23 cellular contexts compared by ENCODE assay signal in genomic region chr4:139668036-139668435, GRCh38. TPM values are rescaled to one million over a fixed set of nuclear protein-coding genes. Genes with fewer than 3 reads are reported as not detected.
DNase-seq lines count a peak whose midpoint lies in the region; ATAC-seq, FAIRE-seq and TF ChIP-seq lines count a peak whose summit lies in the region.
"Had no signal": no experiment of that assay in that cellular context is flagged by ENCODE, and none has a peak within 500 bp of the region (broad histone marks: within the 10 kb centered on the region; RNA-seq: fewer than 3 reads in every experiment).

No MANE protein-coding gene starts in this region.

- H2AFZ ChIP-seq in GM12878 (ENCODE audit: control insufficient read depth, low read depth, low read length), result no peak overlapping the region

- no peaks in the 10 kb centered on the region for H3K36me3 Mint-ChIP-seq in stimulated activated effector memory CD8-positive, alpha-beta T cell treated with anti-CD3 and anti-CD28 coated beads, Interleukin-12 subunit alpha, Interleukin-12 subunit beta, amount 100 ng/mL, for 72 hours
- H3K36me3 Mint-ChIP-seq: activated naive CD8-positive, alpha-beta T cell had no signal

- H3K79me2 ChIP-seq in GM12878 (ENCODE audit: control insufficient read depth, insufficient read depth, low read length), result peaks cover 14% of the 10 kb centered on the region

- no peak for ATAC-seq in right cardiac atrium
- no peak for ATAC-seq in GM12878
- ATAC-seq in stimulated activated effector memory CD8-positive, alpha-beta T cell treated with anti-CD3 and anti-CD28 coated beads, Interleukin-12 subunit alpha, Interleukin-12 subunit beta, amount 100 ng/mL, for 72 hours, result no peak
- ATAC-seq: left lobe of liver had no signal

- 0 out of 2 replicates have a peak overlapping the region, but pooled peaks have one; percentile 3 for H3K4me2 ChIP-seq in GM12878 (ENCODE audit: control insufficient read depth, insufficient read depth)

- in situ Hi-C loops in GM12878 (cut with MboI), result no loop called here

- intact Hi-C loops in right cardiac atrium (cut with DNase I), result no loop called here
- intact Hi-C loops in GM12878 (cut with micrococcal nuclease; ENCODE audit: unreplicated experiment), result no loop called here

- no peak for TF ChIP-seq EP300 in GM12878 (IDR thresholded peaks at IDR 0.05; ENCODE audit: borderline replicate concordance in 1 of 2, control insufficient read depth in 1 of 2, low read depth in 2 of 2, low read length in 2 of 2)

- H3K27me3 ChIP-seq in cardiac muscle cell (no peaks in the 10 kb centered on the region), right cardiac atrium (ENCODE audit: control insufficient read depth, insufficient read depth) (no peaks in the 10 kb centered on the region), GM12878 (replicated peaks in 1 of 2; ENCODE audit: control insufficient read depth in 2 of 2, insufficient read depth in 2 of 2, low read length in 1 of 2) (no peaks in the 10 kb centered on the region), mucosa of rectum (ENCODE audit: control insufficient read depth in 2 of 2, insufficient read depth in 2 of 2, low read length in 2 of 2) (no peaks in the 10 kb centered on the region), WERI-Rb-1 (ENCODE audit: insufficient read depth, low read depth, severe bottlenecking) (no peaks in the 10 kb centered on the region)

- no peak overlapping the region for H3K9ac ChIP-seq in GM12878 (ENCODE audit: control insufficient read depth, insufficient read depth, low read length)
- H3K9ac ChIP-seq in mucosa of rectum (ENCODE audit: low read depth in 1 of 2, low read length in 2 of 2), result peak overlapping the region in 1 of 2 donors; percentile 39

- TF ChIP-seq RAD21 in GM12878 (IDR thresholded peaks at IDR 0.05; ENCODE audit: insufficient read depth, low read depth, low read length), result no peak

- RAD21 ChIA-PET in GM12878 (lab: Charles Lee; ENCODE audit: unreplicated experiment), result no interaction called here

- TF ChIP-seq CTCF in cardiac muscle cell (IDR thresholded peaks at IDR 0.05; ENCODE audit: low read depth, low read length), result no peak
- TF ChIP-seq CTCF in GM12878 (IDR thresholded peaks at IDR 0.05 in 2 of 3, conservative IDR thresholded peaks at IDR 0.05 in 1 of 3; ENCODE audit: control insufficient read depth in 2 of 3, extremely low read depth in 1 of 3, insufficient read depth in 1 of 3, low read depth in 3 of 3, low read length in 3 of 3), result no peak
- no peak for TF ChIP-seq CTCF in WERI-Rb-1 (IDR thresholded peaks at IDR 0.05; ENCODE audit: low read depth, low read length)

- CTCF ChIA-PET in GM12878 (lab: Yijun Ruan, JAX), result interaction anchor here (4.5 kb wide), 1 partner anchor 12 kb away, joined by 30 read pairs; no protein-coding TSS in a partner anchor

- peak overlapping the region; percentile 1 for H3K27ac Mint-ChIP-seq in stimulated activated effector memory CD8-positive, alpha-beta T cell treated with anti-CD3 and anti-CD28 coated beads, Interleukin-12 subunit alpha, Interleukin-12 subunit beta, amount 100 ng/mL, for 72 hours

- H3K4me3 ChIP-seq in cardiac muscle cell (no peak overlapping the region), right cardiac atrium (ENCODE audit: low read length) (no peak overlapping the region), GM12878 (no peak overlapping the region), mucosa of rectum (ENCODE audit: low read length in 2 of 2) (peak overlapping the region; percentile 74 to 97), WERI-Rb-1 (ENCODE audit: low read depth, low read length) (no peak overlapping the region)

- H3K27ac ChIP-seq in cardiac muscle cell (peak overlapping the region; percentile 99), right cardiac atrium (ENCODE audit: low read length) (no peak overlapping the region), GM12878 (ENCODE audit: control insufficient read depth, insufficient read depth) (no peak overlapping the region), mucosa of rectum (ENCODE audit: low read depth in 2 of 2, low read length in 2 of 2) (peak overlapping the region; percentile 88 to 94), WERI-Rb-1 (no peak overlapping the region)

- TF ChIP-seq POLR2A in GM12878 (IDR thresholded peaks at IDR 0.05; ENCODE audit: low read depth, low read length), result no peak
- TF ChIP-seq POLR2A in GM12891 (IDR thresholded peaks at IDR 0.05; ENCODE audit: low read depth, low read length), result no peak

- WGBS in right cardiac atrium, result 71% methylated on average over 2 of the region's 2 CpGs
- 44% methylated on average over 2 of the region's 2 CpGs for WGBS in GM12878 (ENCODE audit: insufficient coverage, insufficient replicate concordance, low lambda C conversion rate, missing lambda C conversion rate)

- FAIRE-seq in GM12878 (lab: Jason Lieb, UNC) (no peak), GM12891 (lab: Jason Lieb, UNC) (no peak)
- FAIRE-seq: HTR-8/SVneo had no signal

- SMC1A ChIA-PET in GM12878 (lab: Charles Lee; ENCODE audit: uncharacterized antibody, unreplicated experiment), result no interaction called here

- no peak overlapping the region for H3K4me3 Mint-ChIP-seq in stimulated activated effector memory CD8-positive, alpha-beta T cell treated with anti-CD3 and anti-CD28 coated beads, Interleukin-12 subunit alpha, Interleukin-12 subunit beta, amount 100 ng/mL, for 72 hours
- H3K4me3 Mint-ChIP-seq: activated naive CD8-positive, alpha-beta T cell; central memory CD8-positive, alpha-beta T cell had no signal

- H3K4me1 Mint-ChIP-seq in stimulated activated effector memory CD8-positive, alpha-beta T cell treated with anti-CD3 and anti-CD28 coated beads, Interleukin-12 subunit alpha, Interleukin-12 subunit beta, amount 100 ng/mL, for 72 hours, result peaks cover 17% of the 10 kb centered on the region

- H3K9me3 Mint-ChIP-seq in stimulated activated effector memory CD8-positive, alpha-beta T cell treated with anti-CD3 and anti-CD28 coated beads, Interleukin-12 subunit alpha, Interleukin-12 subunit beta, amount 100 ng/mL, for 72 hours, result no peaks in the 10 kb centered on the region
- H3K9me3 Mint-ChIP-seq: central memory CD8-positive, alpha-beta T cell had no signal

- no TSS peak for BruUV-seq in GM12878 (replicated peaks; lab: Mats Ljungman, UMichigan)

- no peaks in the 10 kb centered on the region for H3K36me3 ChIP-seq in cardiac muscle cell
- H3K36me3 ChIP-seq in GM12878 (ENCODE audit: control insufficient read depth in 2 of 2, insufficient read depth in 2 of 2, low read length in 1 of 2), result no peaks in the 10 kb centered on the region; a peak in 1 of 4 replicates
- no peaks in the 10 kb centered on the region for H3K36me3 ChIP-seq in mucosa of rectum (ENCODE audit: control insufficient read depth in 2 of 2, insufficient read depth in 2 of 2, low read length in 2 of 2)
- H3K36me3 ChIP-seq in WERI-Rb-1, result no peaks in the 10 kb centered on the region

- POLR2A ChIA-PET in GM12878 (lab: Charles Lee), result no interaction called here

- DNase-seq in cardiac muscle cell (ENCODE audit: low read depth in 1 of 2, low spot score in 1 of 2), result no peak
- no peak for DNase-seq in right cardiac atrium
- no peak for DNase-seq in GM12878 (ENCODE audit: low read depth, low spot score)
- no peak for DNase-seq in stimulated activated effector memory CD8-positive, alpha-beta T cell treated with anti-CD3 and anti-CD28 coated beads, Interleukin-12 subunit alpha, Interleukin-12 subunit beta, amount 100 ng/mL, for 72 hours (ENCODE audit: low spot score in 2 of 2)
- no peak for DNase-seq in WERI-Rb-1
- DNase-seq in GDM1 (lab: John Stamatoyannopoulos, UW), result no peak
- no peak for DNase-seq in GM12891 (ENCODE audit: insufficient read length, low spot score)
- DNase-seq: 8988T; activated CD4-positive, alpha-beta T cell treated with anti-CD3 and anti-CD28 coated beads, Interleukin-2, amount 50 U/mL, for 4 hours; activated CD4-positive, CD25-positive, alpha-beta regulatory T cell; activated CD8-positive, alpha-beta memory T cell treated with anti-CD3 and anti-CD28 coated beads, Interleukin-2, amount 50 U/mL, for 48 hours; DMS53; H7; NCI-H187; NCI-H226; NCI-H774; Right ventricle myocardium superior; T-helper 9 cell had no signal

- H3K4me1 ChIP-seq in cardiac muscle cell (ENCODE audit: low read depth), result peaks cover 43% of the 10 kb centered on the region
- H3K4me1 ChIP-seq in right cardiac atrium (ENCODE audit: control insufficient read depth, insufficient read depth, low read length), result peaks cover 17% of the 10 kb centered on the region
- H3K4me1 ChIP-seq in GM12878 (ENCODE audit: control insufficient read depth, insufficient read depth, low read length), result no peaks in the 10 kb centered on the region; the same call in 1 of the 2 replicates
- H3K4me1 ChIP-seq in mucosa of rectum (ENCODE audit: control insufficient read depth in 2 of 2, insufficient read depth in 2 of 2, low read length in 2 of 2), result peaks cover 19 to 45% of the 10 kb centered on the region in 2 donors

- no peaks in the 10 kb centered on the region for H4K20me1 ChIP-seq in GM12878 (ENCODE audit: control insufficient read depth, insufficient read depth)

- H3K9me3 ChIP-seq in cardiac muscle cell (ENCODE audit: low read depth), result no peaks in the 10 kb centered on the region
- no peaks in the 10 kb centered on the region for H3K9me3 ChIP-seq in right cardiac atrium (ENCODE audit: control insufficient read depth, low read length)
- no peaks in the 10 kb centered on the region for H3K9me3 ChIP-seq in GM12878 (replicated peaks; ENCODE audit: control insufficient read depth, insufficient read depth, low read length)
- H3K9me3 ChIP-seq in mucosa of rectum (ENCODE audit: control insufficient read depth in 2 of 2, low read length in 2 of 2), result no peaks in the 10 kb centered on the region
- no peaks in the 10 kb centered on the region for H3K9me3 ChIP-seq in WERI-Rb-1 (ENCODE audit: severe bottlenecking)

RNA-seq across cellular contexts. Expression of gene MGST2, which starts 2.4 kb away (rescaled TPM):
- total RNA-seq in cardiac muscle cell (36.5 and 57.1 TPM in 2 replicates), right cardiac atrium (100 to 1,000 TPM in 3 of 4 donors, 10 to 100 TPM in 1; 98.1 to 125 (median 116) TPM), GM12878 (2014; rRNA removed) (22.3 and 26.5 TPM in 2 replicates), GM12878 (2014; rRNA removed; fragmentation: Illumina TruSeq; extraction: Trizol) (21.7 and 23.0 TPM in 2 replicates), GM12878 (2021) (19.0 and 19.8 TPM in 2 replicates)
- polyA plus RNA-seq in cardiac muscle cell (66.9 and 90.8 TPM in 2 replicates), right cardiac atrium (173 TPM), GM12878 (2011; rRNA removed) (38.4 and 42.8 TPM in 2 replicates), GM12878 (2014; fragmentation: Illumina TruSeq; extraction: Trizol) (36.5 and 56.9 TPM in 2 replicates), GM12878 (2014; fragmentation: Nextera tagmentation; extraction: Ambion mirVana) (10 to 100 TPM; 36.0 to 50.1 TPM), GM12878 (2014; rRNA removed) (29.8 and 30.6 TPM in 2 replicates), GM12878 (2016; fragmentation: Nextera tagmentation; extraction: Ambion mirVana) (10 to 100 TPM; 26.7 to 31.4 TPM)
- 11.3 and 11.7 TPM in 2 replicates for total RNA-seq in GM12878 (2013; cell fraction: nucleolus; rRNA removed)
- 22.8 TPM for polyA plus RNA-seq in GM12878 (2011; ENCODE audit: low read depth)
- polyA plus RNA-seq in GM12878 (2011; cell fraction: cytosol; rRNA removed), result 26.5 and 36.6 TPM in 2 replicates
- polyA plus RNA-seq in GM12878 (2011; cell fraction: nucleus; rRNA removed), result 13.5 and 14.8 TPM in 2 replicates
- 17.5 and 23.2 TPM in 2 replicates for polyA plus RNA-seq in GM12878 (2012)
- 12.4 and 18.4 TPM in 2 replicates for polyA minus RNA-seq in GM12878 (2011; rRNA and poly(A)+ RNA removed)
- polyA minus RNA-seq in GM12878 (2011; cell fraction: cytosol; rRNA and poly(A)+ RNA removed), result 2.8 and 6.2 TPM in 2 replicates
- polyA minus RNA-seq in GM12878 (2011; cell fraction: nucleus; rRNA and poly(A)+ RNA removed), result 10.4 and 14.9 TPM in 2 replicates
- polyA plus RNA-seq in GM12891 (2012; ENCODE audit: low read depth, missing spikeins), result 33.4 TPM

Comparison
In these comparisons a context has a peak if more than half of its experiments do, and no peak if none do; other contexts are left out.
1. H3K27ac ChIP-seq: peak in cardiac muscle cell (single experiment) and mucosa of rectum (2 of 2); none in right cardiac atrium (single experiment), GM12878 (single experiment) and WERI-Rb-1 (single experiment).
2. H3K4me3 ChIP-seq: peak in mucosa of rectum (2 of 2); none in cardiac muscle cell (single experiment), right cardiac atrium (single experiment), GM12878 (single experiment) and WERI-Rb-1 (single experiment).